ENCODE assay signal across 8 cellular contexts in genomic region chr12:104064031-104064841, GRCh38.
DNase-seq lines count a peak whose midpoint lies in the region; ATAC-seq and TF ChIP-seq lines count a peak whose summit lies in the region.

HCFC2 (plus strand) TSS chr12:104064531; CDS start chr12:104064561, 30 bp downstream.

- DNase-seq in DND-41 (peak; percentile 91), RKO (ENCODE audit: low spot score) (peak; percentile 90), fibroblast of pulmonary artery (ENCODE audit: low read depth) (peak; percentile 88), nephron progenitor cell (peak; percentile 93)
- peak; percentile 73 to 81 for DNase-seq in activated T-helper 1 cell treated with anti-CD3 and anti-CD28 coated beads, Interleukin-2, amount 50 U/mL, for 16 hours (ENCODE audit: low read depth in 1 of 2, low spot score in 1 of 2)

- H3K4me3 Mint-ChIP-seq in nephron progenitor cell, result peak within 1 kb of the TSS; percentile 94
- H3K4me3 Mint-ChIP-seq in stimulated activated naive CD8-positive, alpha-beta T cell treated with anti-CD3 and anti-CD28 coated beads, Interleukin-15, Interleukin-2, amounts not matched to agents 100 ng/mL and 50 ng/mL, for 24 hours, result peak within 1 kb of the TSS; percentile 92

- peaks cover 39% of the 10 kb centered on the region for H3K27me3 Mint-ChIP-seq in nephron progenitor cell (ENCODE audit: low read depth, poor library complexity)
- peaks cover 11% of the 10 kb centered on the region for H3K27me3 Mint-ChIP-seq in stimulated activated naive CD8-positive, alpha-beta T cell treated with anti-CD3 and anti-CD28 coated beads, Interleukin-15, Interleukin-2, amounts not matched to agents 100 ng/mL and 50 ng/mL, for 24 hours

- peaks cover 27% of the 10 kb centered on the region for H3K4me1 ChIP-seq in DND-41 (ENCODE audit: insufficient read depth, low read length)

- TF ChIP-seq CTCF in DND-41 (IDR thresholded peaks at IDR 0.05; ENCODE audit: borderline replicate concordance, extremely low read depth, low read length, poor library complexity, severe bottlenecking) (no peak), fibroblast of pulmonary artery (IDR thresholded peaks at IDR 0.05; ENCODE audit: low read length, missing control alignments) (no peak), nephron progenitor cell (IDR thresholded peaks at IDR 0.05) (no peak)

- no peaks in the 10 kb centered on the region for H3K9me3 ChIP-seq in DND-41 (ENCODE audit: insufficient read depth, low read length, severe bottlenecking)
- no peaks in the 10 kb centered on the region for H3K9me3 ChIP-seq in KOPT-K1 (ENCODE audit: insufficient read depth, low read length, poor library complexity, severe bottlenecking)

- peak within 1 kb of the TSS; percentile 66 for H3K27ac ChIP-seq in DND-41 (ENCODE audit: low read length)
- peak within 1 kb of the TSS; percentile 70 for H3K27ac ChIP-seq in KOPT-K1 (ENCODE audit: low read depth, low read length, poor library complexity, severe bottlenecking)

- no peaks in the 10 kb centered on the region for H3K9me3 Mint-ChIP-seq in nephron progenitor cell
- no peaks in the 10 kb centered on the region for H3K9me3 Mint-ChIP-seq in stimulated activated naive CD8-positive, alpha-beta T cell treated with anti-CD3 and anti-CD28 coated beads, Interleukin-15, Interleukin-2, amounts not matched to agents 100 ng/mL and 50 ng/mL, for 24 hours

- peak within 1 kb of the TSS; percentile 59 for H3K27ac Mint-ChIP-seq in nephron progenitor cell
- peak within 1 kb of the TSS; percentile 76 for H3K27ac Mint-ChIP-seq in stimulated activated naive CD8-positive, alpha-beta T cell treated with anti-CD3 and anti-CD28 coated beads, Interleukin-15, Interleukin-2, amounts not matched to agents 100 ng/mL and 50 ng/mL, for 24 hours

- peak within 1 kb of the TSS; percentile 41 to 90 for H3K4me3 ChIP-seq in DND-41 (ENCODE audit: low read depth in 1 of 2, low read length in 2 of 2)
- peak within 1 kb of the TSS; percentile 95 for H3K4me3 ChIP-seq in fibroblast of pulmonary artery (replicated peaks; ENCODE audit: low read depth, low read length)

- H3K27me3 ChIP-seq in DND-41 (ENCODE audit: insufficient read depth, low read length, poor library complexity), result peaks cover 15% of the 10 kb centered on the region

- ATAC-seq in DND-41 (ENCODE audit: insufficient read depth, low read depth), result peak; percentile 94
- ATAC-seq in GM21786 (IDR thresholded peaks at IDR 0.05; ENCODE audit: unreplicated experiment), result peak; percentile 86

- H3K4me1 Mint-ChIP-seq in nephron progenitor cell, result peaks cover 12% of the 10 kb centered on the region
- H3K4me1 Mint-ChIP-seq in stimulated activated naive CD8-positive, alpha-beta T cell treated with anti-CD3 and anti-CD28 coated beads, Interleukin-15, Interleukin-2, amounts not matched to agents 100 ng/mL and 50 ng/mL, for 24 hours (ENCODE audit: low read depth), result peaks cover 22% of the 10 kb centered on the region

- H3K9ac ChIP-seq in DND-41 (ENCODE audit: low read depth, low read length), result peak within 1 kb of the TSS; percentile 62

- peak within 1 kb of the TSS; percentile 97 for H3K4me2 ChIP-seq in DND-41 (ENCODE audit: insufficient read depth, low read length)

- H4K20me1 ChIP-seq in DND-41 (ENCODE audit: insufficient read depth, low read length), result no peaks in the 10 kb centered on the region

- peak within 1 kb of the TSS; percentile 82 for H2AFZ ChIP-seq in DND-41 (ENCODE audit: low read depth, low read length)

- H3K79me2 ChIP-seq in DND-41 (ENCODE audit: insufficient read depth, low read length), result peaks cover 25% of the 10 kb centered on the region

- H3K36me3 ChIP-seq in DND-41 (ENCODE audit: insufficient read depth, low read length) (peaks cover 21% of the 10 kb centered on the region), KOPT-K1 (ENCODE audit: insufficient read depth, low read length) (peaks cover 21% of the 10 kb centered on the region)

- peaks cover 12% of the 10 kb centered on the region for H3K36me3 Mint-ChIP-seq in nephron progenitor cell (ENCODE audit: low read depth)
- H3K36me3 Mint-ChIP-seq in stimulated activated naive CD8-positive, alpha-beta T cell treated with anti-CD3 and anti-CD28 coated beads, Interleukin-15, Interleukin-2, amounts not matched to agents 100 ng/mL and 50 ng/mL, for 24 hours (ENCODE audit: low read depth), result peaks cover 8% of the 10 kb centered on the region

Comparison
In these comparisons a context has a peak if more than half of its experiments do, and no peak if none do; other contexts are left out.
1. Peak in every context shown above with its lines: DNase-seq, ATAC-seq, H3K4me3 ChIP-seq and H3K27ac ChIP-seq.